In genomic region chr13:113176292-113176691, GRCh38 we compare ENCODE assay signal across 12 cellular contexts. TPM values are rescaled to one million over a fixed set of nuclear protein-coding genes. Genes with fewer than 3 reads are reported as not detected.
DNase-seq lines count a peak whose midpoint lies in the region; ATAC-seq, FAIRE-seq and TF ChIP-seq lines count a peak whose summit lies in the region.
"Had no signal": no experiment of that assay in that cellular context is flagged by ENCODE, and none has a peak within 500 bp of the region (broad histone marks: within the 10 kb centered on the region; RNA-seq: fewer than 3 reads in every experiment).

No MANE protein-coding gene starts in this region.

- TF ChIP-seq CTCF in left ventricle myocardium inferior (IDR thresholded peaks at IDR 0.05; ENCODE audit: borderline replicate concordance) (no peak), left lung (IDR thresholded peaks at IDR 0.05) (no peak), type B pancreatic cell (conservative IDR thresholded peaks at IDR 0.05) (no peak), PC-3 (conservative IDR thresholded peaks at IDR 0.05; ENCODE audit: low read depth, low read length) (no peak)

- H4K20me1 ChIP-seq in PC-3 (ENCODE audit: low read length) = no peaks in the 10 kb centered on the region

- H3K27me3 ChIP-seq in left ventricle myocardium inferior (ENCODE audit: low read depth) (no peaks in the 10 kb centered on the region), left lung (no peaks in the 10 kb centered on the region), PC-3 (ENCODE audit: low read length) (no peaks in the 10 kb centered on the region), small intestine (ENCODE audit: control insufficient read depth in 2 of 2, insufficient read depth in 2 of 2, low read length in 2 of 2) (no peaks in the 10 kb centered on the region)

- H3K79me2 ChIP-seq in PC-3 (ENCODE audit: low read length) = no peaks in the 10 kb centered on the region

- FAIRE-seq in small intestine (lab: Jason Lieb, UNC) = no peak

- no peaks in the 10 kb centered on the region for H3K9me2 ChIP-seq in PC-3 (replicated peaks; ENCODE audit: low read length)

- H3K27ac Mint-ChIP-seq in type B pancreatic cell = peak overlapping the region; percentile 85

- POLR2A ChIA-PET in PC-3 (lab: Charles Lee; ENCODE audit: unreplicated experiment) = no interaction called here

- peak; percentile 49 for ATAC-seq in Right ventricle myocardium superior (ENCODE audit: poor library complexity)
- peak in 1 of 2 donors; percentile 82 for ATAC-seq in activated T-cell treated with anti-CD3 and anti-CD28 coated beads, Interleukin-2, amount 50 U/mL, for 4 hours
- peak; percentile 75 for ATAC-seq in left lung
- ATAC-seq in PC-3 = no peak

- no peak overlapping the region for H3K4me3 ChIP-seq in left ventricle myocardium inferior
- H3K4me3 ChIP-seq in left lung = no peak overlapping the region
- H3K4me3 ChIP-seq in PC-3 (ENCODE audit: low read length) = no peak overlapping the region
- H3K4me3 ChIP-seq in small intestine (ENCODE audit: low read depth in 1 of 2, low read length in 2 of 2) = no peak overlapping the region

- no peak overlapping the region for H3K27ac ChIP-seq in left ventricle myocardium inferior (replicated peaks)
- peak overlapping the region in 1 of 2 donors; percentile 69 for H3K27ac ChIP-seq in left lung
- no peak overlapping the region for H3K27ac ChIP-seq in PC-3 (ENCODE audit: low read length)
- peak overlapping the region in 1 of 2 donors; percentile 18 for H3K27ac ChIP-seq in small intestine (ENCODE audit: low read depth in 1 of 2, low read length in 1 of 2)

- H3K36me3 Mint-ChIP-seq in activated T-cell treated with anti-CD3 and anti-CD28 coated beads, Interleukin-2, amount 50 U/mL, for 4 hours (ENCODE audit: insufficient read depth) = peaks cover 54% of the 10 kb centered on the region
- H3K36me3 Mint-ChIP-seq in type B pancreatic cell = peaks cover 37% of the 10 kb centered on the region

- no peaks in the 10 kb centered on the region for H3K9me3 Mint-ChIP-seq in activated T-cell treated with anti-CD3 and anti-CD28 coated beads, Interleukin-2, amount 50 U/mL, for 4 hours
- H3K9me3 Mint-ChIP-seq in type B pancreatic cell = no peaks in the 10 kb centered on the region

- no peak for DNase-seq in Right ventricle myocardium superior
- DNase-seq in left ventricle myocardium inferior = no peak
- DNase-seq in activated T-cell treated with anti-CD3 and anti-CD28 coated beads, Interleukin-2, amount 50 U/mL, for 4 hours = peak; percentile 69
- DNase-seq in left lung = peak; percentile 74 to 84
- no peak for DNase-seq in type B pancreatic cell (ENCODE audit: extremely low spot score, unreplicated experiment)
- no peak for DNase-seq in NCI-H1694 treated with DMSO at 0.1 percent for 48 hours (lab: John Stamatoyannopoulos, UW)
- no peak for DNase-seq in PC-3
- DNase-seq in small intestine = no peak
- DNase-seq: cerebellar nuclear complex, NCI-H446 treated with DMSO at 0.1 percent for 48 hours had no signal

- H3K4me1 ChIP-seq in left ventricle myocardium inferior (peaks cover 31% of the 10 kb centered on the region), left lung (no peaks in the 10 kb centered on the region), PC-3 (ENCODE audit: insufficient read depth, low read length) (peaks cover 18% of the 10 kb centered on the region), small intestine (ENCODE audit: control insufficient read depth in 2 of 2, insufficient read depth in 1 of 2, low read depth in 1 of 2, low read length in 1 of 2) (no peaks in the 10 kb centered on the region)

- H2AFZ ChIP-seq in PC-3 (ENCODE audit: low read length) = no peak overlapping the region

- H3K36me3 ChIP-seq in left ventricle myocardium inferior (peaks cover 75% of the 10 kb centered on the region), left lung (peaks cover 0 to 94% of the 10 kb centered on the region in 2 donors), PC-3 (ENCODE audit: low read depth, low read length) (peaks cover 17% of the 10 kb centered on the region; the same call in 1 of the 2 replicates), small intestine (ENCODE audit: control insufficient read depth in 2 of 2, insufficient read depth in 2 of 2, low read length in 2 of 2) (peaks cover 14 to 18% of the 10 kb centered on the region in 2 donors)

- no peaks in the 10 kb centered on the region for H3K27me3 Mint-ChIP-seq in activated T-cell treated with anti-CD3 and anti-CD28 coated beads, Interleukin-2, amount 50 U/mL, for 4 hours (ENCODE audit: low read depth)
- H3K27me3 Mint-ChIP-seq in type B pancreatic cell = no peaks in the 10 kb centered on the region

- BruUV-seq in PC-3 (replicated peaks; lab: Mats Ljungman, UMichigan) = no TSS peak

- H3K9ac ChIP-seq in PC-3 (ENCODE audit: low read length) = no peak overlapping the region

- H3K4me3 Mint-ChIP-seq in activated T-cell treated with anti-CD3 and anti-CD28 coated beads, Interleukin-2, amount 50 U/mL, for 4 hours = no peak overlapping the region
- no peak overlapping the region for H3K4me3 Mint-ChIP-seq in type B pancreatic cell

- intact Hi-C loops in Right ventricle myocardium superior (cut with DNase I) = no loop called here
- intact Hi-C loops in left ventricle myocardium inferior (cut with micrococcal nuclease) = no loop called here
- intact Hi-C loops in left lung (cut with DNase I) = no loop called here
- intact Hi-C loops in PC-3 (cut with micrococcal nuclease) = no loop called here

- CTCF ChIA-PET in PC-3 (lab: Charles Lee) = no interaction called here

- 58 to 68% (median 67%) methylated on average over 5 of the region's 5 CpGs for WGBS in small intestine, 3 donors

- H3K4me2 ChIP-seq in PC-3 (ENCODE audit: low read length) = no peak overlapping the region

- peaks cover 50% of the 10 kb centered on the region for H3K4me1 Mint-ChIP-seq in activated T-cell treated with anti-CD3 and anti-CD28 coated beads, Interleukin-2, amount 50 U/mL, for 4 hours (ENCODE audit: low read depth)
- H3K4me1 Mint-ChIP-seq in type B pancreatic cell (ENCODE audit: unreplicated experiment) = no peaks in the 10 kb centered on the region

- H3F3A ChIP-seq in PC-3 (ENCODE audit: low read length, unreplicated experiment) = no peaks in the 10 kb centered on the region

- H3K9me3 ChIP-seq in left ventricle myocardium inferior (replicated peaks) = no peaks in the 10 kb centered on the region
- no peaks in the 10 kb centered on the region for H3K9me3 ChIP-seq in left lung
- no peaks in the 10 kb centered on the region for H3K9me3 ChIP-seq in PC-3 (ENCODE audit: low read length)
- no peaks in the 10 kb centered on the region for H3K9me3 ChIP-seq in small intestine (ENCODE audit: control insufficient read depth, low read depth)

RNA-seq across cellular contexts. Expression of gene PROZ, which starts 17.8 kb away (rescaled TPM):
- total RNA-seq in Right ventricle myocardium superior = not detected
- not detected for total RNA-seq in left ventricle myocardium inferior
- not detected for total RNA-seq in activated T-cell treated with anti-CD3 and anti-CD28 coated beads, Interleukin-2, amount 50 U/mL, for 4 hours
- total RNA-seq in left lung = not detected
- not detected in 2 replicates for total RNA-seq in type B pancreatic cell (ENCODE audit: low replicate concordance)
- not detected in 2 replicates for total RNA-seq in PC-3 (2014; rRNA removed)
- polyA plus RNA-seq in small intestine = not detected
- total RNA-seq: glomerular endothelial cell had no signal

RNA-seq across cellular contexts. Expression of gene PCID2, which starts 32.2 kb away (rescaled TPM):
- total RNA-seq in Right ventricle myocardium superior (54.4 TPM), left ventricle myocardium inferior (54.5 TPM), left lung (10 to 100 TPM; 30.5 to 41.0 TPM), type B pancreatic cell (ENCODE audit: low replicate concordance) (46.3 and 59.7 TPM in 2 replicates), PC-3 (2014; rRNA removed) (35.1 and 39.4 TPM in 2 replicates)
- total RNA-seq in activated T-cell treated with anti-CD3 and anti-CD28 coated beads, Interleukin-2, amount 50 U/mL, for 4 hours = 10 to 100 TPM; 63.3 to 68.1 (median 66.9) TPM
- polyA plus RNA-seq in small intestine = 10 to 100 TPM; 21.6 to 33.4 (median 26.6) TPM

RNA-seq across cellular contexts. Expression of gene CUL4A, which starts 33.1 kb away (rescaled TPM):
- 141 TPM for total RNA-seq in Right ventricle myocardium superior
- 122 TPM for total RNA-seq in left ventricle myocardium inferior
- 10 to 100 TPM; 85.5 to 89.8 (median 87.8) TPM for total RNA-seq in activated T-cell treated with anti-CD3 and anti-CD28 coated beads, Interleukin-2, amount 50 U/mL, for 4 hours
- total RNA-seq in left lung = 10 to 100 TPM; 48.0 to 63.9 TPM
- 64.6 and 69.9 TPM in 2 replicates for total RNA-seq in type B pancreatic cell (ENCODE audit: low replicate concordance)
- 82.4 and 88.7 TPM in 2 replicates for total RNA-seq in PC-3 (2014; rRNA removed)
- polyA plus RNA-seq in small intestine = 10 to 100 TPM; 30.2 to 32.7 (median 32.4) TPM

RNA-seq across cellular contexts. Expression of gene F10, which starts 53.7 kb away (rescaled TPM):
- total RNA-seq in Right ventricle myocardium superior (4.5 TPM), left ventricle myocardium inferior (3.5 TPM), left lung (1 to 10 TPM; 6.2 to 7.8 TPM), type B pancreatic cell (ENCODE audit: low replicate concordance) (34.4 and 53.6 TPM in 2 replicates), PC-3 (2014; rRNA removed) (not detected in 2 replicates)
- total RNA-seq in activated T-cell treated with anti-CD3 and anti-CD28 coated beads, Interleukin-2, amount 50 U/mL, for 4 hours = not detected
- polyA plus RNA-seq in small intestine = 10 to 100 TPM in 1 of 3 donors, 1 to 10 TPM in 2; 7.7 to 15.1 (median 9.4) TPM
- total RNA-seq: glomerular endothelial cell, mononuclear cell had no signal

Comparison
In these comparisons a context has a peak if more than half of its experiments do, and no peak if none do; other contexts are left out.
1. DNase-seq: peak in activated T-cell treated with anti-CD3 and anti-CD28 coated beads, Interleukin-2, amount 50 U/mL, for 4 hours (single experiment) and left lung (2 of 2); none in Right ventricle myocardium superior (single experiment), left ventricle myocardium inferior (single experiment), type B pancreatic cell (single experiment), NCI-H1694 treated with DMSO at 0.1 percent for 48 hours (single experiment), PC-3 (single experiment) and small intestine (single experiment).